ENCODE assay signal across 23 cellular contexts in the genomic region with DNA sequence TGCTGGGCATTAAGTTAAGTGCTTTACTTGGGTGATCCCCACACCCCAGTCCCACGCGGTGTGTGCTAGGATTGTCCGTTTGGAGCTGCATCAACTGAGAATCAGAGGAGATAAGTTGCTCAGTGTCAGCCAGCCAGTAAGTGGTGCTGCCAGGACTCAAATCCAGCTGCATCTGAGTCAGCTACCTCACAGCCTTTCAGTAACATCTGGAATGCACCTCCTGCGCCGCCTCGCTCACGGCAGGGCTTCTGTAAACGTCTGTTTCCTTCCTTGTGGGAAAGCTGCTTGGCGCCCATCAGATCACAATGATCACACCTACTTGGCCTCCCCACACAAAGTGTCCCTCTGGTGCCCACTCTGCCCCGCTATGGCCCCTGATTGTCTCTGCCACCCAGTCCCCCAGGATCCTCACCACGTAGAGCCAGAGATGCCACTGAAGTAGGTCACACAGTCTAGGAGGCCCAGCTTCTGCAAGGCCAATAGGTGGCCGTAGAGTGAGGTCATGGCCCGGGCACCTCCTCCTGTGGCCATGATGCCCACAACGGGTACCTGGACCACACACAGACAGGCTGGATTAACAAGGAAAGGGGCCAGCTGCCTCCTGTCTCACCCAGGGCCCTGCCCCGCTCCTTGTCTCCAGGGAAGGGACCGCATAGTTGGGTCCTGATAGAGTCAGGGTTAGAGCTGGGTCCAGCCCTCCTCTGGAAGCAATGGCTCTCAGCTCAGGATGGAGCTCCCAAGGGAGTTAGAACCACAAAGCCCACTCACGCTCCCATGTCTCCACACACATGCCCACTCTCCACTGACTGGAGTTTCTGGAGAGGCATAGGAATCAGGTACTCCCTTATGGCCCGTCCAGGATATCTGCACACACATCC. TPM values are rescaled to one million over a fixed set of nuclear protein-coding genes. Genes with fewer than 3 reads are reported as not detected.
DNase-seq lines count a peak whose midpoint lies in the region; TF ChIP-seq lines count a peak whose summit lies in the region.
"Had no signal": no experiment of that assay in that cellular context is flagged by ENCODE, and none has a peak within 500 bp of the region (broad histone marks: within the 10 kb centered on the region; RNA-seq: fewer than 3 reads in every experiment).

No MANE protein-coding gene starts in this region.

- no peaks in the 10 kb centered on the region for H3K9me3 Mint-ChIP-seq in CD8-positive, alpha-beta memory T cell
- H3K9me3 Mint-ChIP-seq: activated CD4-positive, alpha-beta memory T cell treated with anti-CD3 and anti-CD28 coated beads for 36 hours; activated naive CD4-positive, alpha-beta T cell treated with anti-CD3 and anti-CD28 coated beads, Interleukin-2, amount 50 U/mL, for 72 hours; T-helper 1 cell treated with Interleukin-12 subunit alpha and Interleukin-12 subunit beta and Interleukin-4 antibody, amounts not matched to agents 30 μg/mL and 1 μg/mL, for 36 hours had no signal

- H3K27ac Mint-ChIP-seq in CD8-positive, alpha-beta memory T cell, result no peak overlapping the region
- H3K27ac Mint-ChIP-seq: activated CD4-positive, alpha-beta memory T cell treated with anti-CD3 and anti-CD28 coated beads for 36 hours; activated naive CD4-positive, alpha-beta T cell treated with anti-CD3 and anti-CD28 coated beads, Interleukin-2, amount 50 U/mL, for 72 hours; T-helper 1 cell treated with Interleukin-12 subunit alpha and Interleukin-12 subunit beta and Interleukin-4 antibody, amounts not matched to agents 30 μg/mL and 1 μg/mL, for 36 hours had no signal

- TF ChIP-seq CTCF in coronary artery (IDR thresholded peaks at IDR 0.05) (no peak), BE2C (IDR thresholded peaks at IDR 0.05; ENCODE audit: low read depth, low read length) (no peak)

- H3K27me3 Mint-ChIP-seq in CD8-positive, alpha-beta memory T cell, result peaks cover 7 to 16% of the 10 kb centered on the region in 2 donors

- H3K4me3 ChIP-seq in HUES6 (ENCODE audit: low read depth, low read length) (0 out of 2 replicates have a peak overlapping the region, but pooled peaks have one; percentile 1), coronary artery (no peak overlapping the region), BE2C (ENCODE audit: low read depth, low read length) (no peak overlapping the region)
- no peak overlapping the region for H3K4me3 ChIP-seq in CD8-positive, alpha-beta memory T cell (ENCODE audit: low read length)
- H3K4me3 ChIP-seq: gastrocnemius medialis, HAP-1, left lung, right lobe of liver had no signal

- H3K36me3 Mint-ChIP-seq in CD8-positive, alpha-beta memory T cell, result no peaks in the 10 kb centered on the region
- H3K36me3 Mint-ChIP-seq: activated CD4-positive, alpha-beta memory T cell treated with anti-CD3 and anti-CD28 coated beads for 36 hours; activated naive CD4-positive, alpha-beta T cell treated with anti-CD3 and anti-CD28 coated beads, Interleukin-2, amount 50 U/mL, for 72 hours had no signal

- POLR2A ChIA-PET in CD8-positive, alpha-beta memory T cell (lab: Charles Lee), result no interaction called here

- H3K4me1 ChIP-seq in HUES6 (ENCODE audit: control insufficient read depth, insufficient read depth, low read length) (peaks cover 35% of the 10 kb centered on the region), BE2C (no peaks in the 10 kb centered on the region)
- peaks cover 8% of the 10 kb centered on the region for H3K4me1 ChIP-seq in CD8-positive, alpha-beta memory T cell (ENCODE audit: insufficient read depth, low read length)
- H3K4me1 ChIP-seq: HAP-1, right lobe of liver had no signal

- no peak overlapping the region for H3K4me3 Mint-ChIP-seq in CD8-positive, alpha-beta memory T cell
- H3K4me3 Mint-ChIP-seq: activated CD4-positive, alpha-beta memory T cell treated with anti-CD3 and anti-CD28 coated beads for 36 hours; T-helper 1 cell treated with Interleukin-12 subunit alpha and Interleukin-12 subunit beta and Interleukin-4 antibody, amounts not matched to agents 30 μg/mL and 1 μg/mL, for 36 hours had no signal

- H3K27ac ChIP-seq in HUES6 (ENCODE audit: low read depth, low read length) (no peak overlapping the region), coronary artery (no peak overlapping the region)
- no peak overlapping the region for H3K27ac ChIP-seq in CD8-positive, alpha-beta memory T cell (ENCODE audit: low read depth, low read length)
- H3K27ac ChIP-seq: gastrocnemius medialis, left lung, right lobe of liver, WERI-Rb-1 had no signal

- H3K27me3 ChIP-seq in HUES6 (ENCODE audit: control insufficient read depth, insufficient read depth, low read length) (no peaks in the 10 kb centered on the region), BE2C (no peaks in the 10 kb centered on the region)
- peaks cover 4% of the 10 kb centered on the region for H3K27me3 ChIP-seq in CD8-positive, alpha-beta memory T cell (ENCODE audit: insufficient read depth, low read length, poor library complexity, severe bottlenecking)
- H3K27me3 ChIP-seq: gastrocnemius medialis, right lobe of liver had no signal

- DNase-seq in D341Med (ENCODE audit: low spot score) (peak; percentile 14), coronary artery (ENCODE audit: low spot score) (peak; percentile 57), mesenteric fat pad (ENCODE audit: low spot score) (peak; percentile 82), AG08396 (ENCODE audit: low spot score) (no peak), BE2C (no peak), NCI-H187 treated with DMSO at 0.1 percent for 48 hours (lab: John Stamatoyannopoulos, UW) (no peak)
- DNase-seq in CD8-positive, alpha-beta memory T cell, result no peak
- DNase-seq: activated CD4-positive, alpha-beta memory T cell treated with anti-CD3 and anti-CD28 coated beads for 36 hours; COR-L47; effector memory CD4-positive, alpha-beta T cell; gastrocnemius medialis; NCI-H1048; NCI-H2081 treated with DMSO at 0.1 percent for 48 hours; NCI-H524 treated with DMSO at 0.1 percent for 48 hours; right lobe of liver; stimulated activated naive CD8-positive, alpha-beta T cell treated with anti-CD3 and anti-CD28 coated beads, Interleukin-15, Interleukin-2, amounts not matched to agents 100 U/mL and 50 U/mL, for 24 hours; WERI-Rb-1 had no signal

- no peaks in the 10 kb centered on the region for H3K36me3 ChIP-seq in HUES6 (ENCODE audit: control insufficient read depth, insufficient read depth, low read length)
- no peaks in the 10 kb centered on the region for H3K36me3 ChIP-seq in CD8-positive, alpha-beta memory T cell (ENCODE audit: insufficient read depth, low read length)
- no peaks in the 10 kb centered on the region for H3K36me3 ChIP-seq in BE2C
- H3K36me3 ChIP-seq: gastrocnemius medialis, HAP-1, left lung, right lobe of liver, WERI-Rb-1 had no signal

- H3K9ac ChIP-seq in HUES6 (ENCODE audit: low read length), result no peak overlapping the region

- H3K9me3 ChIP-seq in HUES6 (ENCODE audit: control insufficient read depth, insufficient read depth, low read depth, low read length), result no peaks in the 10 kb centered on the region
- H3K9me3 ChIP-seq in CD8-positive, alpha-beta memory T cell (ENCODE audit: low read length), result no peaks in the 10 kb centered on the region
- no peaks in the 10 kb centered on the region for H3K9me3 ChIP-seq in BE2C
- H3K9me3 ChIP-seq: gastrocnemius medialis, HAP-1, left lung, right lobe of liver had no signal

- CTCF ChIA-PET in CD8-positive, alpha-beta memory T cell (lab: Charles Lee), result interaction anchor here (1.6 kb wide), 1 partner anchor 91 kb away, joined by 5 read pairs; no protein-coding TSS in a partner anchor

- peaks cover 0 to 9% (median 4%) of the 10 kb centered on the region in 3 donors for H3K4me1 Mint-ChIP-seq in CD8-positive, alpha-beta memory T cell

RNA-seq across cellular contexts. Expression of a gene that starts 13.5 kb away (rescaled TPM):
- not detected for total RNA-seq in mesenteric fat pad
- not detected for total RNA-seq in CD8-positive, alpha-beta memory T cell
- polyA plus RNA-seq in CD8-positive, alpha-beta memory T cell, result not detected
- polyA plus RNA-seq in BE2C (2012; ENCODE audit: insufficient read depth, insufficient read length, low read depth), result not detected
- total RNA-seq: activated CD4-positive, alpha-beta memory T cell treated with anti-CD3 and anti-CD28 coated beads for 36 hours; activated naive CD4-positive, alpha-beta T cell treated with anti-CD3 and anti-CD28 coated beads, Interleukin-2, amount 50 U/mL, for 72 hours; osteoblast; right lobe of liver had no signal

RNA-seq across cellular contexts. Expression of a gene that starts 60.0 kb away (rescaled TPM):
- not detected for total RNA-seq in mesenteric fat pad
- not detected for total RNA-seq in CD8-positive, alpha-beta memory T cell
- polyA plus RNA-seq in CD8-positive, alpha-beta memory T cell, result not detected
- not detected for polyA plus RNA-seq in BE2C (2012; ENCODE audit: insufficient read depth, insufficient read length, low read depth)
- total RNA-seq: activated CD4-positive, alpha-beta memory T cell treated with anti-CD3 and anti-CD28 coated beads for 36 hours; activated naive CD4-positive, alpha-beta T cell treated with anti-CD3 and anti-CD28 coated beads, Interleukin-2, amount 50 U/mL, for 72 hours; gastrocnemius medialis; osteoblast; right lobe of liver had no signal

Comparison
In these comparisons a context has a peak if more than half of its experiments do, and no peak if none do; other contexts are left out.
1. DNase-seq: peak in D341Med (single experiment), coronary artery (single experiment) and mesenteric fat pad (single experiment); none in AG08396 (single experiment), CD8-positive, alpha-beta memory T cell (0 of 5), BE2C (single experiment) and NCI-H187 treated with DMSO at 0.1 percent for 48 hours (single experiment).